15 cellular contexts compared by ENCODE assay signal in genomic region chr13:99124046-99124400, GRCh38.
DNase-seq lines count a peak whose midpoint lies in the region; ATAC-seq lines count a peak whose summit lies in the region.
"Had no signal": no experiment of that assay in that cellular context is flagged by ENCODE, and none has a peak within 500 bp of the region (broad histone marks: within the 10 kb centered on the region; RNA-seq: fewer than 3 reads in every experiment).

No MANE protein-coding gene starts in this region.

- no peaks in the 10 kb centered on the region for H3K27me3 Mint-ChIP-seq in activated CD8-positive, alpha-beta memory T cell treated with anti-CD3 and anti-CD28 coated beads, Interleukin-2, amount 10 ng/mL, durations not matched to agents 7 days and 5 days
- H3K27me3 Mint-ChIP-seq in activated T-helper 17 cell treated with anti-CD3 and anti-CD28 coated beads, Interleukin-2, amount 50 U/mL, for 72 hours = peaks cover 3% of the 10 kb centered on the region
- H3K27me3 Mint-ChIP-seq in stimulated activated memory B cell treated with anti-CD40 and anti-IgM and Interleukin-4, amounts not matched to agents 10 μg/mL and 1 μg/mL and 100 μg/mL, for 72 hours = peaks cover 35% of the 10 kb centered on the region

- no peak overlapping the region for H3K4me3 Mint-ChIP-seq in activated CD8-positive, alpha-beta memory T cell treated with anti-CD3 and anti-CD28 coated beads, Interleukin-2, amount 10 ng/mL, durations not matched to agents 7 days and 5 days
- peak overlapping the region; percentile 83 for H3K4me3 Mint-ChIP-seq in activated T-helper 17 cell treated with anti-CD3 and anti-CD28 coated beads, Interleukin-2, amount 50 U/mL, for 72 hours
- no peak overlapping the region for H3K4me3 Mint-ChIP-seq in stimulated activated memory B cell treated with anti-CD40 and anti-IgM and Interleukin-4, amounts not matched to agents 10 μg/mL and 1 μg/mL and 100 μg/mL, for 72 hours

- CTCF ChIA-PET in activated CD8-positive, alpha-beta memory T cell treated with anti-CD3 and anti-CD28 coated beads, Interleukin-2, amount 10 ng/mL, durations not matched to agents 7 days and 5 days (lab: Charles Lee) = interaction anchor here (0.6 to 1.3 kb wide), 4 partner anchors 15 to 99 kb away, joined by 3 to 5 read pairs (median 4); no protein-coding TSS in a partner anchor

- ATAC-seq in activated CD8-positive, alpha-beta memory T cell treated with anti-CD3 and anti-CD28 coated beads, Interleukin-2, amount 10 ng/mL, durations not matched to agents 7 days and 5 days = no peak
- ATAC-seq in activated T-helper 17 cell treated with anti-CD3 and anti-CD28 coated beads, Interleukin-2, amount 50 U/mL, for 72 hours (replicated peaks) = no peak
- ATAC-seq in stimulated activated memory B cell treated with anti-CD40 and anti-IgM and Interleukin-4, amounts not matched to agents 10 μg/mL and 1 μg/mL and 100 μg/mL, for 72 hours = no peak

- no peak for DNase-seq in activated CD8-positive, alpha-beta memory T cell treated with anti-CD3 and anti-CD28 coated beads, Interleukin-2, amount 10 ng/mL, durations not matched to agents 7 days and 5 days
- DNase-seq in activated CD8-positive, alpha-beta memory T cell treated with anti-CD3 and anti-CD28 coated beads, Interleukin-2, amount 50 U/mL, for 4 hours = no peak
- DNase-seq in NCI-H524 (lab: John Stamatoyannopoulos, UW) (peak; percentile 31 to 78), DMS153 treated with DMSO at 0.1 percent for 48 hours (lab: John Stamatoyannopoulos, UW; ENCODE audit: unreplicated experiment) (no peak), cerebellum (ENCODE audit: low spot score) (no peak)
- no peak for DNase-seq in activated CD4-positive, alpha-beta T cell treated with anti-CD3 and anti-CD28 coated beads, Interleukin-2, amount 50 U/mL, for 48 hours
- DNase-seq: Caco-2, H7, NCI-H1436, NCI-H2081, NCI-H526, Right ventricle myocardium superior had no signal

- peak overlapping the region; percentile 85 for H3K27ac Mint-ChIP-seq in activated CD8-positive, alpha-beta memory T cell treated with anti-CD3 and anti-CD28 coated beads, Interleukin-2, amount 10 ng/mL, durations not matched to agents 7 days and 5 days
- peak overlapping the region; percentile 78 for H3K27ac Mint-ChIP-seq in activated T-helper 17 cell treated with anti-CD3 and anti-CD28 coated beads, Interleukin-2, amount 50 U/mL, for 72 hours
- H3K27ac Mint-ChIP-seq in stimulated activated memory B cell treated with anti-CD40 and anti-IgM and Interleukin-4, amounts not matched to agents 10 μg/mL and 1 μg/mL and 100 μg/mL, for 72 hours = peak overlapping the region; percentile 53
- H3K27ac Mint-ChIP-seq: CD14-positive monocyte had no signal

- peaks cover 50% of the 10 kb centered on the region for H3K4me1 Mint-ChIP-seq in activated CD8-positive, alpha-beta memory T cell treated with anti-CD3 and anti-CD28 coated beads, Interleukin-2, amount 10 ng/mL, durations not matched to agents 7 days and 5 days
- peaks cover 36% of the 10 kb centered on the region for H3K4me1 Mint-ChIP-seq in activated T-helper 17 cell treated with anti-CD3 and anti-CD28 coated beads, Interleukin-2, amount 50 U/mL, for 72 hours
- peaks cover 33% of the 10 kb centered on the region for H3K4me1 Mint-ChIP-seq in stimulated activated memory B cell treated with anti-CD40 and anti-IgM and Interleukin-4, amounts not matched to agents 10 μg/mL and 1 μg/mL and 100 μg/mL, for 72 hours

- no peaks in the 10 kb centered on the region for H3K9me3 Mint-ChIP-seq in activated CD8-positive, alpha-beta memory T cell treated with anti-CD3 and anti-CD28 coated beads, Interleukin-2, amount 10 ng/mL, durations not matched to agents 7 days and 5 days (ENCODE audit: low read depth)
- no peaks in the 10 kb centered on the region for H3K9me3 Mint-ChIP-seq in activated T-helper 17 cell treated with anti-CD3 and anti-CD28 coated beads, Interleukin-2, amount 50 U/mL, for 72 hours
- H3K9me3 Mint-ChIP-seq in stimulated activated memory B cell treated with anti-CD40 and anti-IgM and Interleukin-4, amounts not matched to agents 10 μg/mL and 1 μg/mL and 100 μg/mL, for 72 hours = peaks cover 5% of the 10 kb centered on the region

- peaks cover 7% of the 10 kb centered on the region for H3K36me3 Mint-ChIP-seq in activated CD8-positive, alpha-beta memory T cell treated with anti-CD3 and anti-CD28 coated beads, Interleukin-2, amount 10 ng/mL, durations not matched to agents 7 days and 5 days
- no peaks in the 10 kb centered on the region for H3K36me3 Mint-ChIP-seq in activated T-helper 17 cell treated with anti-CD3 and anti-CD28 coated beads, Interleukin-2, amount 50 U/mL, for 72 hours (ENCODE audit: low read depth)
- H3K36me3 Mint-ChIP-seq in stimulated activated memory B cell treated with anti-CD40 and anti-IgM and Interleukin-4, amounts not matched to agents 10 μg/mL and 1 μg/mL and 100 μg/mL, for 72 hours = peaks cover 4% of the 10 kb centered on the region

Comparison
In these comparisons a context has a peak if more than half of its experiments do, and no peak if none do; other contexts are left out.
1. DNase-seq: peak in NCI-H524 (2 of 2); none in activated CD8-positive, alpha-beta memory T cell treated with anti-CD3 and anti-CD28 coated beads, Interleukin-2, amount 10 ng/mL, durations not matched to agents 7 days and 5 days (single experiment), activated CD8-positive, alpha-beta memory T cell treated with anti-CD3 and anti-CD28 coated beads, Interleukin-2, amount 50 U/mL, for 4 hours (single experiment), DMS153 treated with DMSO at 0.1 percent for 48 hours (single experiment), cerebellum (single experiment) and activated CD4-positive, alpha-beta T cell treated with anti-CD3 and anti-CD28 coated beads, Interleukin-2, amount 50 U/mL, for 48 hours (0 of 2).
2. Peak in every context shown above with its lines, with median percentiles within 50 percentile points of each other: H3K27ac Mint-ChIP-seq.